In genomic region chr17:42111901-42112551, GRCh38 we compare ENCODE assay signal across 8 cellular contexts. TPM values are rescaled to one million over a fixed set of nuclear protein-coding genes. Genes with fewer than 3 reads are reported as not detected.
A peak's percentile ranks its signal among the peaks of the same experiment; 100 is the strongest.
DNase-seq lines count a peak whose midpoint lies in the region; ATAC-seq, FAIRE-seq and TF ChIP-seq lines count a peak whose summit lies in the region.

No MANE protein-coding gene starts in this region.

- 9% methylated on average over 3 of the region's 11 CpGs; no CpG with 5 or more reads in 1 of the 2 donors for WGBS in esophagus squamous epithelium, 2 donors
- WGBS in pancreas, 2 donors = 7 to 9% methylated on average over 11 of the region's 11 CpGs

- peak overlapping the region; percentile 76 to 86 for H3K4me3 ChIP-seq in CD4-positive, alpha-beta memory T cell (ENCODE audit: low read length in 2 of 2)
- peak overlapping the region; percentile 43 to 73 (median 64) for H3K4me3 ChIP-seq in esophagus squamous epithelium
- peak overlapping the region; percentile 21 to 56 (median 40) for H3K4me3 ChIP-seq in pancreas
- H3K4me3 ChIP-seq in BE2C (ENCODE audit: low read depth, low read length) = no peak overlapping the region

- intact Hi-C loops in CD4-positive, alpha-beta memory T cell (cut with micrococcal nuclease) = loop anchor here (2.0 kb wide), 1 partner anchor 43 kb away; the partner anchor contains the start of gene RAB5C
- intact Hi-C loops in esophagus squamous epithelium (cut with DNase I) = loop anchor here (2.0 kb wide), 1 partner anchor 85 kb away; no protein-coding TSS in a partner anchor
- intact Hi-C loops in pancreas (cut with DNase I) = loop anchor here in 2 of 3 donors (5.0 to 10.0 kb wide), 3 partner anchors 87 to 150 kb away; partner anchors contain the start of genes CNP (in 1 of the 2) and NKIRAS2 (in 1 of the 2)

- H3K4me1 ChIP-seq in CD4-positive, alpha-beta memory T cell (ENCODE audit: insufficient read depth, low read length) = peaks cover 44% of the 10 kb centered on the region
- H3K4me1 ChIP-seq in esophagus squamous epithelium = peaks cover 20 to 63% (median 20%) of the 10 kb centered on the region in 3 donors
- peaks cover 6 to 21% (median 15%) of the 10 kb centered on the region in 3 donors for H3K4me1 ChIP-seq in pancreas
- no peaks in the 10 kb centered on the region for H3K4me1 ChIP-seq in BE2C

- no peaks in the 10 kb centered on the region for H3K27me3 ChIP-seq in CD4-positive, alpha-beta memory T cell (ENCODE audit: insufficient read depth, low read length)
- H3K27me3 ChIP-seq in esophagus squamous epithelium (no peaks in the 10 kb centered on the region), pancreas (no peaks in the 10 kb centered on the region), BE2C (no peaks in the 10 kb centered on the region)

- ATAC-seq in pancreas (peak; percentile 35 to 47 (median 42)), HG02870 (IDR thresholded peaks at IDR 0.05; ENCODE audit: unreplicated experiment) (no peak)

- FAIRE-seq in H54 (lab: Jason Lieb, UNC) (no peak), pancreas (lab: Jason Lieb, UNC) (no peak)

- H3K36me3 Mint-ChIP-seq in CD4-positive, alpha-beta memory T cell = peaks cover 11 to 22% of the 10 kb centered on the region in 2 donors

- no peaks in the 10 kb centered on the region for H3K27me3 Mint-ChIP-seq in CD4-positive, alpha-beta memory T cell

- CTCF ChIA-PET in CD4-positive, alpha-beta memory T cell (lab: Charles Lee; ENCODE audit: partially characterized antibody) = interaction anchor here (1.1 to 7.9 kb wide), 11 partner anchors 9 to 148 kb away, joined by 3 to 88 read pairs (median 5); partner anchors contain the start of genes CNP, DNAJC7 and NKIRAS2

- H3K4me3 Mint-ChIP-seq in CD4-positive, alpha-beta memory T cell = peak overlapping the region; percentile 87 to 95 (median 92)

- peak overlapping the region; percentile 88 for H3K27ac ChIP-seq in CD4-positive, alpha-beta memory T cell (ENCODE audit: low read depth, low read length)
- H3K27ac ChIP-seq in esophagus squamous epithelium (peak overlapping the region; percentile 87 to 97 (median 94)), pancreas (peak overlapping the region; percentile 63 to 85 (median 76))

- peak overlapping the region; percentile 92 to 98 (median 98) for H3K27ac Mint-ChIP-seq in CD4-positive, alpha-beta memory T cell

- no peaks in the 10 kb centered on the region for H3K36me3 ChIP-seq in CD4-positive, alpha-beta memory T cell (ENCODE audit: insufficient read depth, low read length)
- H3K36me3 ChIP-seq in esophagus squamous epithelium = peaks cover 0 to 48% (median 3%) of the 10 kb centered on the region in 3 donors
- H3K36me3 ChIP-seq in pancreas = peaks cover 0 to 4% (median 0%) of the 10 kb centered on the region in 3 donors
- peaks cover 3% of the 10 kb centered on the region for H3K36me3 ChIP-seq in BE2C

- TF ChIP-seq CTCF in esophagus squamous epithelium (IDR thresholded peaks at IDR 0.05) = no peak
- TF ChIP-seq CTCF in pancreas (IDR thresholded peaks at IDR 0.05) = no peak
- no peak for TF ChIP-seq CTCF in BE2C (IDR thresholded peaks at IDR 0.05; ENCODE audit: low read depth, low read length)

- peaks cover 0 to 3% (median 0%) of the 10 kb centered on the region in 8 donors for H3K9me3 Mint-ChIP-seq in CD4-positive, alpha-beta memory T cell

- no peaks in the 10 kb centered on the region for H3K9me3 ChIP-seq in CD4-positive, alpha-beta memory T cell (ENCODE audit: control insufficient read depth in 1 of 2, low read length in 2 of 2)
- H3K9me3 ChIP-seq in esophagus squamous epithelium = no peaks in the 10 kb centered on the region
- H3K9me3 ChIP-seq in pancreas = no peaks in the 10 kb centered on the region
- no peaks in the 10 kb centered on the region for H3K9me3 ChIP-seq in BE2C

- peaks cover 27 to 67% (median 47%) of the 10 kb centered on the region in 4 donors for H3K4me1 Mint-ChIP-seq in CD4-positive, alpha-beta memory T cell

- TF ChIP-seq POLR2A in H54 (IDR thresholded peaks at IDR 0.05; ENCODE audit: low read depth, low read length) (no peak), esophagus squamous epithelium (IDR thresholded peaks at IDR 0.05) (peak in 1 of 4 donors; percentile 25)

- peak in 2 of 5 donors; percentile 25 to 59 for DNase-seq in CD4-positive, alpha-beta memory T cell
- peak; percentile 74 for DNase-seq in H54 (ENCODE audit: insufficient read length, low spot score)
- DNase-seq in UCSD-AML1 (lab: John Stamatoyannopoulos, UW; ENCODE audit: unreplicated experiment) = peak; percentile 62
- DNase-seq in esophagus squamous epithelium (lab: John Stamatoyannopoulos, UW) = no peak
- peak in 2 of 6 donors; percentile 46 to 62 for DNase-seq in pancreas
- no peak for DNase-seq in mucosa of gallbladder (ENCODE audit: low spot score)
- DNase-seq in BE2C = no peak

- POLR2A ChIA-PET in CD4-positive, alpha-beta memory T cell (lab: Charles Lee; ENCODE audit: partially characterized antibody) = interaction anchor here (0.7 to 3.2 kb wide), 23 partner anchors 8 to 433 kb away, joined by 3 to 45 read pairs (median 4); partner anchors contain the start of genes ACLY, CNP, DNAJC7 and HSPB9

RNA-seq across cellular contexts. Expression of gene DHX58, which starts 0.5 kb away (rescaled TPM):
- 10 to 100 TPM; 41.8 to 43.3 TPM for total RNA-seq in CD4-positive, alpha-beta memory T cell
- 10 to 100 TPM; 11.9 to 19.3 TPM for polyA plus RNA-seq in CD4-positive, alpha-beta memory T cell
- total RNA-seq in esophagus squamous epithelium = 10 to 100 TPM in 1 of 4 donors, 1 to 10 TPM in 3; 3.9 to 10.4 (median 8.9) TPM
- total RNA-seq in pancreas = 10 to 100 TPM in 1 of 6 donors, 1 to 10 TPM in 5; 3.7 to 11.0 (median 6.1) TPM
- polyA plus RNA-seq in pancreas = 10 to 100 TPM; 20.9 to 22.8 TPM
- total RNA-seq in mucosa of gallbladder = 26.8 TPM
- not detected for polyA plus RNA-seq in BE2C (2012; ENCODE audit: insufficient read depth, insufficient read length, low read depth)

RNA-seq across cellular contexts. Expression of gene KAT2A, which starts 9.1 kb away (rescaled TPM):
- total RNA-seq in CD4-positive, alpha-beta memory T cell = 10 to 100 TPM; 38.5 to 39.9 TPM
- polyA plus RNA-seq in CD4-positive, alpha-beta memory T cell = 1 to 10 TPM; 5.9 to 7.3 TPM
- 10 to 100 TPM in 3 of 4 donors, 1 to 10 TPM in 1; 9.3 to 34.1 (median 27.0) TPM for total RNA-seq in esophagus squamous epithelium
- total RNA-seq in pancreas = 10 to 100 TPM; 17.5 to 43.7 (median 22.3) TPM
- polyA plus RNA-seq in pancreas = 100 to 1,000 TPM; 157 to 158 TPM
- 58.4 TPM for total RNA-seq in mucosa of gallbladder
- 65.6 TPM for polyA plus RNA-seq in BE2C (2012; ENCODE audit: insufficient read depth, insufficient read length, low read depth)

RNA-seq across cellular contexts. Expression of gene HSPB9, which starts 10.6 kb away (rescaled TPM):
- total RNA-seq in CD4-positive, alpha-beta memory T cell = not detected
- not detected for polyA plus RNA-seq in CD4-positive, alpha-beta memory T cell
- total RNA-seq in esophagus squamous epithelium = not detected
- total RNA-seq in pancreas = under 1 TPM; 0.40 to 0.75 (median 0.58) TPM
- 1 to 10 TPM in 1 of 2 donors, under 1 TPM in 1; 0.85 to 1.6 TPM for polyA plus RNA-seq in pancreas
- 0.29 TPM for total RNA-seq in mucosa of gallbladder
- polyA plus RNA-seq in BE2C (2012; ENCODE audit: insufficient read depth, insufficient read length, low read depth) = 0.68 TPM

RNA-seq across cellular contexts. Expression of gene ZNF385C, which starts 13.8 kb away (rescaled TPM):
- under 1 TPM in 1 of 2 experiments, not detected in 1; 0.36 TPM for total RNA-seq in CD4-positive, alpha-beta memory T cell
- not detected for polyA plus RNA-seq in CD4-positive, alpha-beta memory T cell
- under 1 TPM in 2 of 4 donors, not detected in 2; 0.18 to 0.38 TPM for total RNA-seq in esophagus squamous epithelium
- 1 to 10 TPM in 5 of 6 donors, under 1 TPM in 1; 0.67 to 2.1 (median 1.4) TPM for total RNA-seq in pancreas
- 1 to 10 TPM; 1.8 to 2.6 TPM for polyA plus RNA-seq in pancreas
- 0.32 TPM for total RNA-seq in mucosa of gallbladder
- polyA plus RNA-seq in BE2C (2012; ENCODE audit: insufficient read depth, insufficient read length, low read depth) = 2.4 TPM

RNA-seq across cellular contexts. Expression of gene RAB5C, which starts 42.8 kb away (rescaled TPM):
- 10 to 100 TPM; 77.7 to 80.6 TPM for total RNA-seq in CD4-positive, alpha-beta memory T cell
- polyA plus RNA-seq in CD4-positive, alpha-beta memory T cell = 10 to 100 TPM; 63.4 to 73.1 TPM
- total RNA-seq in esophagus squamous epithelium (100 to 1,000 TPM in 1 of 4 donors, 10 to 100 TPM in 3; 68.5 to 107 (median 78.6) TPM), pancreas (10 to 100 TPM; 25.9 to 53.1 (median 42.0) TPM), mucosa of gallbladder (150 TPM)
- polyA plus RNA-seq in pancreas = 10 to 100 TPM; 42.6 to 61.8 TPM
- polyA plus RNA-seq in BE2C (2012; ENCODE audit: insufficient read depth, insufficient read length, low read depth) = 319 TPM

Comparison
In these comparisons a context has a peak if more than half of its experiments do, and no peak if none do; other contexts are left out.
1. DNase-seq: peak in H54 (single experiment) and UCSD-AML1 (single experiment); none in esophagus squamous epithelium (single experiment), mucosa of gallbladder (single experiment) and BE2C (single experiment).
2. Peak in every context shown above with its lines, with median percentiles within 50 percentile points of each other: H3K27ac ChIP-seq.